In genomic region chr3:48244462-48244861, GRCh38 we compare ENCODE assay signal across 2 cellular contexts.
TF ChIP-seq lines count a peak whose summit lies in the region.

No MANE protein-coding gene starts in this region.

TF ChIP-seq in GM23338, 12 proteins besides CTCF, POLR2A, EP300 and RAD21:
- no peak for TF ChIP-seq ZNF114 (CRISPR knock-in tag; IDR thresholded peaks at IDR 0.05)
- no peak for TF ChIP-seq JUNB (IDR thresholded peaks at IDR 0.05; ENCODE audit: unreplicated experiment)
- no peak for TF ChIP-seq NANOG (IDR thresholded peaks at IDR 0.05; ENCODE audit: borderline replicate concordance)
- TF ChIP-seq EZH2phosphoT487 (IDR thresholded peaks at IDR 0.05; ENCODE audit: unreplicated experiment) = no peak
- no peak for TF ChIP-seq ZNF331 (CRISPR knock-in tag; IDR thresholded peaks at IDR 0.05; ENCODE audit: low read depth)
- no peak for TF ChIP-seq STAT1 (IDR thresholded peaks at IDR 0.05; ENCODE audit: unreplicated experiment)
- no peak for TF ChIP-seq CREB1 (CRISPR knock-in tag; IDR thresholded peaks at IDR 0.05; ENCODE audit: low read depth)
- TF ChIP-seq, protein P1, sequence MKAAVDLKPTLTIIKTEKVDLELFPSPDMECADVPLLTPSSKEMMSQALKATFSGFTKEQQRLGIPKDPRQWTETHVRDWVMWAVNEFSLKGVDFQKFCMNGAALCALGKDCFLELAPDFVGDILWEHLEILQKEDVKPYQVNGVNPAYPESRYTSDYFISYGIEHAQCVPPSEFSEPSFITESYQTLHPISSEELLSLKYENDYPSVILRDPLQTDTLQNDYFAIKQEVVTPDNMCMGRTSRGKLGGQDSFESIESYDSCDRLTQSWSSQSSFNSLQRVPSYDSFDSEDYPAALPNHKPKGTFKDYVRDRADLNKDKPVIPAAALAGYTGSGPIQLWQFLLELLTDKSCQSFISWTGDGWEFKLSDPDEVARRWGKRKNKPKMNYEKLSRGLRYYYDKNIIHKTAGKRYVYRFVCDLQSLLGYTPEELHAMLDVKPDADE (IDR thresholded peaks at IDR 0.05) = no peak
- TF ChIP-seq, protein P2, sequence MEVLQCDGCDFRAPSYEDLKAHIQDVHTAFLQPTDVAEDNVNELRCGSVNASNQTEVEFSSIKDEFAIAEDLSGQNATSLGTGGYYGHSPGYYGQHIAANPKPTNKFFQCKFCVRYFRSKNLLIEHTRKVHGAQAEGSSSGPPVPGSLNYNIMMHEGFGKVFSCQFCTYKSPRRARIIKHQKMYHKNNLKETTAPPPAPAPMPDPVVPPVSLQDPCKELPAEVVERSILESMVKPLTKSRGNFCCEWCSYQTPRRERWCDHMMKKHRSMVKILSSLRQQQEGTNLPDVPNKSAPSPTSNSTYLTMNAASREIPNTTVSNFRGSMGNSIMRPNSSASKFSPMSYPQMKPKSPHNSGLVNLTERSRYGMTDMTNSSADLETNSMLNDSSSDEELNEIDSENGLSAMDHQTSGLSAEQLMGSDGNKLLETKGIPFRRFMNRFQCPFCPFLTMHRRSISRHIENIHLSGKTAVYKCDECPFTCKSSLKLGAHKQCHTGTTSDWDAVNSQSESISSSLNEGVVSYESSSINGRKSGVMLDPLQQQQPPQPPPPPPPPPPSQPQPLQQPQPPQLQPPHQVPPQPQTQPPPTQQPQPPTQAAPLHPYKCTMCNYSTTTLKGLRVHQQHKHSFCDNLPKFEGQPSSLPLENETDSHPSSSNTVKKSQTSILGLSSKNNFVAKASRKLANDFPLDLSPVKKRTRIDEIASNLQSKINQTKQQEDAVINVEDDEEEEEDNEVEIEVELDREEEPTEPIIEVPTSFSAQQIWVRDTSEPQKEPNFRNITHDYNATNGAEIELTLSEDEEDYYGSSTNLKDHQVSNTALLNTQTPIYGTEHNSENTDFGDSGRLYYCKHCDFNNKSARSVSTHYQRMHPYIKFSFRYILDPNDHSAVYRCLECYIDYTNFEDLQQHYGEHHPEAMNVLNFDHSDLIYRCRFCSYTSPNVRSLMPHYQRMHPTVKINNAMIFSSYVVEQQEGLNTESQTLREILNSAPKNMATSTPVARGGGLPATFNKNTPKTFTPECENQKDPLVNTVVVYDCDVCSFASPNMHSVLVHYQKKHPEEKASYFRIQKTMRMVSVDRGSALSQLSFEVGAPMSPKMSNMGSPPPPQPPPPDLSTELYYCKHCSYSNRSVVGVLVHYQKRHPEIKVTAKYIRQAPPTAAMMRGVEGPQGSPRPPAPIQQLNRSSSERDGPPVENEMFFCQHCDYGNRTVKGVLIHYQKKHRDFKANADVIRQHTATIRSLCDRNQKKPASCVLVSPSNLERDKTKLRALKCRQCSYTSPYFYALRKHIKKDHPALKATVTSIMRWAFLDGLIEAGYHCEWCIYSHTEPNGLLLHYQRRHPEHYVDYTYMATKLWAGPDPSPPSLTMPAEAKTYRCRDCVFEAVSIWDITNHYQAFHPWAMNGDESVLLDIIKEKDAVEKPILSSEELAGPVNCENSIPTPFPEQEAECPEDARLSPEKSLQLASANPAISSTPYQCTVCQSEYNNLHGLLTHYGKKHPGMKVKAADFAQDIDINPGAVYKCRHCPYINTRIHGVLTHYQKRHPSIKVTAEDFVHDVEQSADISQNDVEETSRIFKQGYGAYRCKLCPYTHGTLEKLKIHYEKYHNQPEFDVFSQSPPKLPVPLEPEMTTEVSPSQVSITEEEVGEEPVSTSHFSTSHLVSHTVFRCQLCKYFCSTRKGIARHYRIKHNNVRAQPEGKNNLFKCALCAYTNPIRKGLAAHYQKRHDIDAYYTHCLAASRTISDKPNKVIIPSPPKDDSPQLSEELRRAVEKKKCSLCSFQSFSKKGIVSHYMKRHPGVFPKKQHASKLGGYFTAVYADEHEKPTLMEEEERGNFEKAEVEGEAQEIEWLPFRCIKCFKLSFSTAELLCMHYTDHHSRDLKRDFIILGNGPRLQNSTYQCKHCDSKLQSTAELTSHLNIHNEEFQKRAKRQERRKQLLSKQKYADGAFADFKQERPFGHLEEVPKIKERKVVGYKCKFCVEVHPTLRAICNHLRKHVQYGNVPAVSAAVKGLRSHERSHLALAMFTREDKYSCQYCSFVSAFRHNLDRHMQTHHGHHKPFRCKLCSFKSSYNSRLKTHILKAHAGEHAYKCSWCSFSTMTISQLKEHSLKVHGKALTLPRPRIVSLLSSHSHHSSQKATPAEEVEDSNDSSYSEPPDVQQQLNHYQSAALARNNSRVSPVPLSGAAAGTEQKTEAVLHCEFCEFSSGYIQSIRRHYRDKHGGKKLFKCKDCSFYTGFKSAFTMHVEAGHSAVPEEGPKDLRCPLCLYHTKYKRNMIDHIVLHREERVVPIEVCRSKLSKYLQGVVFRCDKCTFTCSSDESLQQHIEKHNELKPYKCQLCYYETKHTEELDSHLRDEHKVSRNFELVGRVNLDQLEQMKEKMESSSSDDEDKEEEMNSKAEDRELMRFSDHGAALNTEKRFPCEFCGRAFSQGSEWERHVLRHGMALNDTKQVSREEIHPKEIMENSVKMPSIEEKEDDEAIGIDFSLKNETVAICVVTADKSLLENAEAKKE (CRISPR knock-in tag; IDR thresholded peaks at IDR 0.05) = no peak
- TF ChIP-seq, protein P3, sequence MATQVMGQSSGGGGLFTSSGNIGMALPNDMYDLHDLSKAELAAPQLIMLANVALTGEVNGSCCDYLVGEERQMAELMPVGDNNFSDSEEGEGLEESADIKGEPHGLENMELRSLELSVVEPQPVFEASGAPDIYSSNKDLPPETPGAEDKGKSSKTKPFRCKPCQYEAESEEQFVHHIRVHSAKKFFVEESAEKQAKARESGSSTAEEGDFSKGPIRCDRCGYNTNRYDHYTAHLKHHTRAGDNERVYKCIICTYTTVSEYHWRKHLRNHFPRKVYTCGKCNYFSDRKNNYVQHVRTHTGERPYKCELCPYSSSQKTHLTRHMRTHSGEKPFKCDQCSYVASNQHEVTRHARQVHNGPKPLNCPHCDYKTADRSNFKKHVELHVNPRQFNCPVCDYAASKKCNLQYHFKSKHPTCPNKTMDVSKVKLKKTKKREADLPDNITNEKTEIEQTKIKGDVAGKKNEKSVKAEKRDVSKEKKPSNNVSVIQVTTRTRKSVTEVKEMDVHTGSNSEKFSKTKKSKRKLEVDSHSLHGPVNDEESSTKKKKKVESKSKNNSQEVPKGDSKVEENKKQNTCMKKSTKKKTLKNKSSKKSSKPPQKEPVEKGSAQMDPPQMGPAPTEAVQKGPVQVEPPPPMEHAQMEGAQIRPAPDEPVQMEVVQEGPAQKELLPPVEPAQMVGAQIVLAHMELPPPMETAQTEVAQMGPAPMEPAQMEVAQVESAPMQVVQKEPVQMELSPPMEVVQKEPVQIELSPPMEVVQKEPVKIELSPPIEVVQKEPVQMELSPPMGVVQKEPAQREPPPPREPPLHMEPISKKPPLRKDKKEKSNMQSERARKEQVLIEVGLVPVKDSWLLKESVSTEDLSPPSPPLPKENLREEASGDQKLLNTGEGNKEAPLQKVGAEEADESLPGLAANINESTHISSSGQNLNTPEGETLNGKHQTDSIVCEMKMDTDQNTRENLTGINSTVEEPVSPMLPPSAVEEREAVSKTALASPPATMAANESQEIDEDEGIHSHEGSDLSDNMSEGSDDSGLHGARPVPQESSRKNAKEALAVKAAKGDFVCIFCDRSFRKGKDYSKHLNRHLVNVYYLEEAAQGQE (IDR thresholded peaks at IDR 0.05; ENCODE audit: unreplicated experiment) = no peak
- no peak for TF ChIP-seq POLR2AphosphoS5 (IDR thresholded peaks at IDR 0.05; ENCODE audit: low read depth)
- no peak for TF ChIP-seq EZH2 (IDR thresholded peaks at IDR 0.05; ENCODE audit: low read depth, unreplicated experiment)

TF ChIP-seq in GM12878, 131 proteins besides CTCF, POLR2A, EP300 and RAD21:
- no peak for TF ChIP-seq HSF1 (IDR thresholded peaks at IDR 0.05; ENCODE audit: low read depth, low read length)
- TF ChIP-seq ZNF384 (IDR thresholded peaks at IDR 0.05; ENCODE audit: borderline replicate concordance, low read depth, low read length) = 0 out of 2 replicates have a peak, but pooled peaks have one; percentile 23
- no peak for TF ChIP-seq PAX5 (IDR thresholded peaks at IDR 0.05; ENCODE audit: borderline replicate concordance, low read depth, low read length)
- TF ChIP-seq, protein P4, sequence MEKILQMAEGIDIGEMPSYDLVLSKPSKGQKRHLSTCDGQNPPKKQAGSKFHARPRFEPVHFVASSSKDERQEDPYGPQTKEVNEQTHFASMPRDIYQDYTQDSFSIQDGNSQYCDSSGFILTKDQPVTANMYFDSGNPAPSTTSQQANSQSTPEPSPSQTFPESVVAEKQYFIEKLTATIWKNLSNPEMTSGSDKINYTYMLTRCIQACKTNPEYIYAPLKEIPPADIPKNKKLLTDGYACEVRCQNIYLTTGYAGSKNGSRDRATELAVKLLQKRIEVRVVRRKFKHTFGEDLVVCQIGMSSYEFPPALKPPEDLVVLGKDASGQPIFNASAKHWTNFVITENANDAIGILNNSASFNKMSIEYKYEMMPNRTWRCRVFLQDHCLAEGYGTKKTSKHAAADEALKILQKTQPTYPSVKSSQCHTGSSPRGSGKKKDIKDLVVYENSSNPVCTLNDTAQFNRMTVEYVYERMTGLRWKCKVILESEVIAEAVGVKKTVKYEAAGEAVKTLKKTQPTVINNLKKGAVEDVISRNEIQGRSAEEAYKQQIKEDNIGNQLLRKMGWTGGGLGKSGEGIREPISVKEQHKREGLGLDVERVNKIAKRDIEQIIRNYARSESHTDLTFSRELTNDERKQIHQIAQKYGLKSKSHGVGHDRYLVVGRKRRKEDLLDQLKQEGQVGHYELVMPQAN (conservative IDR thresholded peaks at IDR 0.05) = no peak
- no peak for TF ChIP-seq CEBPZ (IDR thresholded peaks at IDR 0.05; ENCODE audit: low read depth, low read length)
- TF ChIP-seq CBX5 (IDR thresholded peaks at IDR 0.05; ENCODE audit: low read depth) = no peak
- TF ChIP-seq FOXM1 (IDR thresholded peaks at IDR 0.05; ENCODE audit: low read depth, low read length) = no peak
- TF ChIP-seq ATF7 (IDR thresholded peaks at IDR 0.05; ENCODE audit: low read depth) = peak; percentile 65
- no peak for TF ChIP-seq IRF4 (IDR thresholded peaks at IDR 0.05; ENCODE audit: low read depth, low read length)
TF ChIP-seq in GM12878: peak in this region for 2.
